In the genomic region with DNA sequence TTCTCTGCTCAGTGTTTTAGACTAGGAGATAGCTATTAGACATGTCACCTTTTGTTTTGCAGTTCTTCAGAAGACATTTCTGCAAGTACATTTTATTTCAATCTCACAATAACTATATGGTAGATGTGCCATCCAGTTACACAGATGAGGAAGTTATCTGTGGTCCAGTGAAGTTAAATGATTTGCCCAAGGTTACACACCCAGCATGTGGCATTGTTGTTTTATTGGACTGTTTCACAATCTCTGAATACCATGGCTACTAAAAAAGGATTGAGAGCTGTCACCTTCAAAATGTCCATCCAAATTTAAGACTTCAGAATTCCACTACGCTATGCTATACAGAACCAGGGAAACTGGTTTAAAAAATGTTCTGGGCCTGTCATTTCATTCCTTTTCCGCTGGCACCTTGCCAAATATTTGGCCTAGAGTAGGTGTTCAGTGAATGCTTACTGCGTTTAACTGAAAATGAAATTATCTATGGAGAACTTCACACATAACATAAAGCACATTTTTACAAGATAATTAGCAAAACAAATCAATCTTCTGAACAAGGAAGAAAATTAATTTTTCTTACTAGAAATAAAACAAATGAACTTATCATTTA, we compare ENCODE assay signal across 21 cellular contexts.
"Had no signal": no experiment of that assay in that cellular context is flagged by ENCODE, and none has a peak within 500 bp of the region (broad histone marks: within the 10 kb centered on the region; RNA-seq: fewer than 3 reads in every experiment).

No MANE protein-coding gene starts in this region.

- H3K4me3 Mint-ChIP-seq: activated CD4-positive, alpha-beta T cell treated with anti-CD3 and anti-CD28 coated beads, Interleukin-2, amount 10 ng/mL, durations not matched to agents 7 days and 5 days; activated T-cell treated with anti-CD3 and anti-CD28 coated beads, Interleukin-2, amount 50 U/mL, for 72 hours; brain; effector memory CD8-positive, alpha-beta T cell; natural killer cell treated with Interleukin-12 subunit alpha and Interleukin-12 subunit beta and Interleukin-15 and Interleukin-18, amount 100 ng/mL, for 72 hours had no signal

- H3K4me1 Mint-ChIP-seq: activated CD4-positive, alpha-beta T cell treated with anti-CD3 and anti-CD28 coated beads, Interleukin-2, amount 10 ng/mL, durations not matched to agents 7 days and 5 days; brain had no signal

- H3K9me3 Mint-ChIP-seq: activated CD4-positive, alpha-beta T cell treated with anti-CD3 and anti-CD28 coated beads, Interleukin-2, amount 10 ng/mL, durations not matched to agents 7 days and 5 days; activated naive CD4-positive, alpha-beta T cell treated with anti-CD3 and anti-CD28 coated beads, Interleukin-2, amount 50 U/mL, for 72 hours; activated T-cell treated with anti-CD3 and anti-CD28 coated beads, Interleukin-2, amount 50 U/mL, for 72 hours; brain; effector memory CD8-positive, alpha-beta T cell; natural killer cell treated with Interleukin-12 subunit alpha and Interleukin-12 subunit beta and Interleukin-15 and Interleukin-18, amount 100 ng/mL, for 72 hours had no signal

- DNase-seq: activated CD4-positive, alpha-beta T cell treated with anti-CD3 and anti-CD28 coated beads, Interleukin-2, amount 10 ng/mL, durations not matched to agents 7 days and 5 days; activated CD4-positive, CD25-positive, alpha-beta regulatory T cell; activated CD8-positive, alpha-beta memory T cell treated with anti-CD3 and anti-CD28 coated beads, Interleukin-2, amount 50 U/mL, for 48 hours; activated gamma-delta T cell; activated T-cell treated with anti-CD3 and anti-CD28 coated beads, Interleukin-2, amount 50 U/mL, for 72 hours; amniotic stem cell; effector memory CD8-positive, alpha-beta T cell; foreskin melanocyte; kidney glomerular epithelial cell; mesendoderm; nucleus accumbens; small intestine; stimulated activated CD4-positive, alpha-beta T cell treated with anti-CD3 and anti-CD28 coated beads, Interleukin-4, amount 100 ng/mL, for 4 hours; stimulated activated CD8-positive, alpha-beta memory T cell treated with anti-CD3 and anti-CD28 coated beads, Interleukin-4, amount 100 ng/mL, for 48 hours; stimulated activated naive CD4-positive, alpha-beta T cell treated with Interleukin-2 at 50 U/mL for 16 hours; substantia nigra; transverse colon had no signal

- H3K27ac Mint-ChIP-seq: activated CD4-positive, alpha-beta T cell treated with anti-CD3 and anti-CD28 coated beads, Interleukin-2, amount 10 ng/mL, durations not matched to agents 7 days and 5 days; activated naive CD4-positive, alpha-beta T cell treated with anti-CD3 and anti-CD28 coated beads, Interleukin-2, amount 50 U/mL, for 72 hours; activated T-cell treated with anti-CD3 and anti-CD28 coated beads, Interleukin-2, amount 50 U/mL, for 72 hours; effector memory CD8-positive, alpha-beta T cell had no signal

- H3K4me3 ChIP-seq: right atrium auricular region, transverse colon had no signal

- H3K27me3 Mint-ChIP-seq: activated CD4-positive, alpha-beta T cell treated with anti-CD3 and anti-CD28 coated beads, Interleukin-2, amount 10 ng/mL, durations not matched to agents 7 days and 5 days; brain; natural killer cell treated with Interleukin-12 subunit alpha and Interleukin-12 subunit beta and Interleukin-15 and Interleukin-18, amount 100 ng/mL, for 72 hours had no signal

- H3K36me3 Mint-ChIP-seq: activated naive CD4-positive, alpha-beta T cell treated with anti-CD3 and anti-CD28 coated beads, Interleukin-2, amount 50 U/mL, for 72 hours had no signal
